ENCODE assay signal across 1 cellular context in genomic region chr6:27078734-27079357, GRCh38.
TF ChIP-seq lines count a peak whose summit lies in the region.

No MANE protein-coding gene starts in this region.

TF ChIP-seq in HEK293, 187 proteins besides CTCF, POLR2A, EP300 and RAD21 (continued from another document):
- TF ChIP-seq, protein P1, sequence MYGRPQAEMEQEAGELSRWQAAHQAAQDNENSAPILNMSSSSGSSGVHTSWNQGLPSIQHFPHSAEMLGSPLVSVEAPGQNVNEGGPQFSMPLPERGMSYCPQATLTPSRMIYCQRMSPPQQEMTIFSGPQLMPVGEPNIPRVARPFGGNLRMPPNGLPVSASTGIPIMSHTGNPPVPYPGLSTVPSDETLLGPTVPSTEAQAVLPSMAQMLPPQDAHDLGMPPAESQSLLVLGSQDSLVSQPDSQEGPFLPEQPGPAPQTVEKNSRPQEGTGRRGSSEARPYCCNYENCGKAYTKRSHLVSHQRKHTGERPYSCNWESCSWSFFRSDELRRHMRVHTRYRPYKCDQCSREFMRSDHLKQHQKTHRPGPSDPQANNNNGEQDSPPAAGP (tag by site-specific recombination; IDR thresholded peaks at IDR 0.05): peak; percentile 26; the same call in 1 of the 2 replicates
- no peak for TF ChIP-seq PBX3 (CRISPR knock-in tag; IDR thresholded peaks at IDR 0.05)
- peak; percentile 36; the same call in 1 of the 2 replicates for TF ChIP-seq SCRT1 (tag by site-specific recombination; IDR thresholded peaks at IDR 0.05; ENCODE audit: borderline replicate concordance)
- TF ChIP-seq ZNF146 (tag by site-specific recombination; IDR thresholded peaks at IDR 0.05): peak; percentile 61
- peak; percentile 53; the same call in 1 of the 2 replicates for TF ChIP-seq ZEB2 (tag by site-specific recombination; IDR thresholded peaks at IDR 0.05)
- TF ChIP-seq WT1 (tag by site-specific recombination; IDR thresholded peaks at IDR 0.05): peak; percentile 44; the same call in 1 of the 2 replicates
- TF ChIP-seq, protein P2, sequence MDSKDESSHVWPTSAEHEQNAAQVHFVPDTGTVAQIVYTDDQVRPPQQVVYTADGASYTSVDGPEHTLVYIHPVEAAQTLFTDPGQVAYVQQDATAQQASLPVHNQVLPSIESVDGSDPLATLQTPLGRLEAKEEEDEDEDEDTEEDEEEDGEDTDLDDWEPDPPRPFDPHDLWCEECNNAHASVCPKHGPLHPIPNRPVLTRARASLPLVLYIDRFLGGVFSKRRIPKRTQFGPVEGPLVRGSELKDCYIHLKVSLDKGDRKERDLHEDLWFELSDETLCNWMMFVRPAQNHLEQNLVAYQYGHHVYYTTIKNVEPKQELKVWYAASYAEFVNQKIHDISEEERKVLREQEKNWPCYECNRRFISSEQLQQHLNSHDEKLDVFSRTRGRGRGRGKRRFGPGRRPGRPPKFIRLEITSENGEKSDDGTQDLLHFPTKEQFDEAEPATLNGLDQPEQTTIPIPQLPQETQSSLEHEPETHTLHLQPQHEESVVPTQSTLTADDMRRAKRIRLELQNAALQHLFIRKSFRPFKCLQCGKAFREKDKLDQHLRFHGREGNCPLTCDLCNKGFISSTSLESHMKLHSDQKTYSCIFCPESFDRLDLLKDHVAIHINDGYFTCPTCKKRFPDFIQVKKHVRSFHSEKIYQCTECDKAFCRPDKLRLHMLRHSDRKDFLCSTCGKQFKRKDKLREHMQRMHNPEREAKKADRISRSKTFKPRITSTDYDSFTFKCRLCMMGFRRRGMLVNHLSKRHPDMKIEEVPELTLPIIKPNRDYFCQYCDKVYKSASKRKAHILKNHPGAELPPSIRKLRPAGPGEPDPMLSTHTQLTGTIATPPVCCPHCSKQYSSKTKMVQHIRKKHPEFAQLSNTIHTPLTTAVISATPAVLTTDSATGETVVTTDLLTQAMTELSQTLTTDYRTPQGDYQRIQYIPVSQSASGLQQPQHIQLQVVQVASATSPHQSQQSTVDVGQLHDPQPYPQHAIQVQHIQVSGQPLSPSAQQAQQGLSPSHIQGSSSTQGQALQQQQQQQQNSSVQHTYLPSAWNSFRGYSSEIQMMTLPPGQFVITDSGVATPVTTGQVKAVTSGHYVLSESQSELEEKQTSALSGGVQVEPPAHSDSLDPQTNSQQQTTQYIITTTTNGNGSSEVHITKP (tag by site-specific recombination; IDR thresholded peaks at IDR 0.05): 0 out of 2 replicates have a peak, but pooled peaks have one; percentile 18
- TF ChIP-seq SP7 (tag by site-specific recombination; IDR thresholded peaks at IDR 0.05): peak; percentile 65; the same call in 1 of the 2 replicates
- no peak for TF ChIP-seq ZNF561 (tag by site-specific recombination; IDR thresholded peaks at IDR 0.05; ENCODE audit: borderline replicate concordance)
- peak; percentile 56 for TF ChIP-seq ZNF335 (tag by site-specific recombination; conservative IDR thresholded peaks at IDR 0.05)
- TF ChIP-seq ZNF488 (tag by site-specific recombination; IDR thresholded peaks at IDR 0.05): no peak
- TF ChIP-seq KLF9 (tag by site-specific recombination; IDR thresholded peaks at IDR 0.05; ENCODE audit: low read depth): no peak; the same call in 1 of the 2 replicates
- peak; percentile 70 for TF ChIP-seq SP3 (tag by site-specific recombination; IDR thresholded peaks at IDR 0.05)
- no peak for TF ChIP-seq BCL11B (tag by site-specific recombination; IDR thresholded peaks at IDR 0.05; ENCODE audit: low read depth)
- 0 out of 2 replicates have a peak, but pooled peaks have one; percentile 26 for TF ChIP-seq ZNF558 (tag by site-specific recombination; IDR thresholded peaks at IDR 0.05)
- TF ChIP-seq ZBTB17 (tag by site-specific recombination; IDR thresholded peaks at IDR 0.05): peak; percentile 94
- no peak for TF ChIP-seq INSM2 (tag by site-specific recombination; IDR thresholded peaks at IDR 0.05)
- TF ChIP-seq PRDM1 (tag by site-specific recombination; IDR thresholded peaks at IDR 0.05): peak; percentile 81
- TF ChIP-seq ZNF366 (tag by site-specific recombination; conservative IDR thresholded peaks at IDR 0.05): peak; percentile 41
- TF ChIP-seq, protein P3, sequence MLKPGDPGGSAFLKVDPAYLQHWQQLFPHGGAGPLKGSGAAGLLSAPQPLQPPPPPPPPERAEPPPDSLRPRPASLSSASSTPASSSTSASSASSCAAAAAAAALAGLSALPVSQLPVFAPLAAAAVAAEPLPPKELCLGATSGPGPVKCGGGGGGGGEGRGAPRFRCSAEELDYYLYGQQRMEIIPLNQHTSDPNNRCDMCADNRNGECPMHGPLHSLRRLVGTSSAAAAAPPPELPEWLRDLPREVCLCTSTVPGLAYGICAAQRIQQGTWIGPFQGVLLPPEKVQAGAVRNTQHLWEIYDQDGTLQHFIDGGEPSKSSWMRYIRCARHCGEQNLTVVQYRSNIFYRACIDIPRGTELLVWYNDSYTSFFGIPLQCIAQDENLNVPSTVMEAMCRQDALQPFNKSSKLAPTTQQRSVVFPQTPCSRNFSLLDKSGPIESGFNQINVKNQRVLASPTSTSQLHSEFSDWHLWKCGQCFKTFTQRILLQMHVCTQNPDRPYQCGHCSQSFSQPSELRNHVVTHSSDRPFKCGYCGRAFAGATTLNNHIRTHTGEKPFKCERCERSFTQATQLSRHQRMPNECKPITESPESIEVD (tag by site-specific recombination; IDR thresholded peaks at IDR 0.05): no peak
- 0 out of 2 replicates have a peak, but pooled peaks have one; percentile 68 for TF ChIP-seq ZFP37 (tag by site-specific recombination; IDR thresholded peaks at IDR 0.05)
- TF ChIP-seq ZNF2 (tag by site-specific recombination; IDR thresholded peaks at IDR 0.05): peak; percentile 99
- TF ChIP-seq ZNF157 (tag by site-specific recombination; IDR thresholded peaks at IDR 0.05): no peak
- TF ChIP-seq ZNF391 (tag by site-specific recombination; IDR thresholded peaks at IDR 0.05; ENCODE audit: borderline replicate concordance, low read depth): peak; percentile 62; the same call in 1 of the 2 replicates
- no peak for TF ChIP-seq ZNF677 (tag by site-specific recombination; IDR thresholded peaks at IDR 0.05)
- peak; percentile 58 for TF ChIP-seq ZNF660 (tag by site-specific recombination; IDR thresholded peaks at IDR 0.05)
